9 cellular contexts compared by ENCODE assay signal in genomic region chr16:20897897-20898296, GRCh38. TPM values are rescaled to one million over a fixed set of nuclear protein-coding genes. Genes with fewer than 3 reads are reported as not detected.
A peak's percentile ranks its signal among the peaks of the same experiment; 100 is the strongest.
DNase-seq lines count a peak whose midpoint lies in the region; ATAC-seq and TF ChIP-seq lines count a peak whose summit lies in the region.
"Had no signal": no experiment of that assay in that cellular context is flagged by ENCODE, and none has a peak within 500 bp of the region (broad histone marks: within the 10 kb centered on the region; RNA-seq: fewer than 3 reads in every experiment).

No MANE protein-coding gene starts in this region.

- H3K9me2 ChIP-seq in HCT116 (ENCODE audit: insufficient read depth), result no peaks in the 10 kb centered on the region

- no peak overlapping the region for H3K9ac ChIP-seq in HCT116 (ENCODE audit: low read length)

- no peaks in the 10 kb centered on the region for H3K9me3 Mint-ChIP-seq in effector memory CD8-positive, alpha-beta T cell

- H3K36me3 ChIP-seq in HCT116 (ENCODE audit: control insufficient read depth in 1 of 2, insufficient read depth in 2 of 2, low read length in 2 of 2) (peaks cover 6 to 12% of the 10 kb centered on the region in 2 experiments; a peak in 2 of 4 replicates), sigmoid colon (peaks cover 0 to 28% (median 4%) of the 10 kb centered on the region in 4 donors)

- CTCF ChIA-PET in HCT116 (lab: Charles Lee), result no interaction called here

- H3K4me1 Mint-ChIP-seq in effector memory CD8-positive, alpha-beta T cell (ENCODE audit: low read depth in 2 of 2), result peaks cover 42 to 54% of the 10 kb centered on the region in 2 donors

- DNase-seq in HCT116 (ENCODE audit: low read depth, low spot score) (no peak), fibroblast of the aortic adventitia (ENCODE audit: low read depth) (no peak), sigmoid colon (no peak), GM19238 (ENCODE audit: insufficient read length, low spot score) (no peak), nucleus accumbens (lab: John Stamatoyannopoulos, UW) (no peak)
- no peak for DNase-seq in effector memory CD8-positive, alpha-beta T cell
- DNase-seq: activated CD4-positive, CD25-positive, alpha-beta regulatory T cell had no signal

- no peak overlapping the region for H3K4me3 Mint-ChIP-seq in effector memory CD8-positive, alpha-beta T cell

- no peak for TF ChIP-seq EP300 in sigmoid colon (IDR thresholded peaks at IDR 0.05)

- H3K36me3 Mint-ChIP-seq in effector memory CD8-positive, alpha-beta T cell (ENCODE audit: insufficient read depth), result peaks cover 31% of the 10 kb centered on the region

- 65 to 77% methylated on average over 3 of the region's 3 CpGs for WGBS in sigmoid colon, 2 donors

- 0 out of 2 replicates have a peak overlapping the region, but pooled peaks have one; percentile 0 for H3K4me2 ChIP-seq in HCT116 (ENCODE audit: low read length)

- no peak overlapping the region for H2AFZ ChIP-seq in HCT116 (ENCODE audit: low read depth, low read length, poor library complexity, severe bottlenecking)

- no peak for TF ChIP-seq RAD21 in HCT116 (IDR thresholded peaks at IDR 0.05; ENCODE audit: low read depth)

- ATAC-seq in HCT116 (no peak), HG02610 (IDR thresholded peaks at IDR 0.05; ENCODE audit: unreplicated experiment) (no peak)
- ATAC-seq in effector memory CD8-positive, alpha-beta T cell (replicated peaks), result no peak

- no peak overlapping the region for H3K27ac ChIP-seq in HCT116 (ENCODE audit: low read depth, low read length)
- peak overlapping the region in 3 of 4 donors; percentile 96 to 99 (median 98) for H3K27ac ChIP-seq in sigmoid colon

- H3K27me3 ChIP-seq in HCT116 (ENCODE audit: insufficient read depth, low read length), result no peaks in the 10 kb centered on the region
- H3K27me3 ChIP-seq in sigmoid colon, result no peaks in the 10 kb centered on the region

- intact Hi-C loops in HCT116 (cut with micrococcal nuclease), result no loop called here
- intact Hi-C loops in sigmoid colon (cut with DNase I), result no loop called here

- POLR2A ChIA-PET in HCT116 (lab: Charles Lee), result no interaction called here

- H3K4me1 ChIP-seq in HCT116 (ENCODE audit: control insufficient read depth in 1 of 2, insufficient read depth in 2 of 2, low read length in 2 of 2), result peaks cover 23 to 42% of the 10 kb centered on the region in 2 experiments
- peaks cover 0 to 66% (median 46%) of the 10 kb centered on the region in 4 donors for H3K4me1 ChIP-seq in sigmoid colon

- no peak for TF ChIP-seq POLR2A in HCT116 (IDR thresholded peaks at IDR 0.05; ENCODE audit: borderline replicate concordance, extremely low read depth, insufficient read depth, insufficient read length)
- no peak for TF ChIP-seq POLR2A in sigmoid colon (IDR thresholded peaks at IDR 0.05)

- no TSS peak for BruUV-seq in HCT116 (replicated peaks; lab: Mats Ljungman, UMichigan)

- H3K4me3 ChIP-seq in HCT116 (replicated peaks in 1 of 2; ENCODE audit: low read depth in 1 of 2, low read length in 2 of 2) (no peak overlapping the region), WI38 (ENCODE audit: low read depth, low read length) (peak overlapping the region; percentile 97), fibroblast of the aortic adventitia (ENCODE audit: low read depth, low read length) (peak overlapping the region; percentile 97), sigmoid colon (no peak overlapping the region)

- H3K79me2 ChIP-seq in HCT116 (ENCODE audit: insufficient read depth, low read length), result peaks cover 87% of the 10 kb centered on the region

- TF ChIP-seq CTCF in HCT116 (IDR thresholded peaks at IDR 0.05 in 2 of 3, conservative IDR thresholded peaks at IDR 0.05 in 1 of 3; ENCODE audit: borderline replicate concordance in 1 of 3, insufficient read depth in 1 of 3, low read depth in 2 of 3, low read length in 2 of 3) (no peak), WI38 (IDR thresholded peaks at IDR 0.05; ENCODE audit: low read depth, low read length) (no peak), fibroblast of the aortic adventitia (IDR thresholded peaks at IDR 0.05; ENCODE audit: insufficient read depth, low read length) (no peak), sigmoid colon (IDR thresholded peaks at IDR 0.05) (no peak)

- RAD21 ChIA-PET in HCT116 (lab: Charles Lee; ENCODE audit: low non-redundant PET in 1 of 2, low total read pairs in 2 of 2, uncharacterized antibody in 2 of 2, unreplicated experiment in 2 of 2), result no interaction called here

- no peaks in the 10 kb centered on the region for H4K20me1 ChIP-seq in HCT116 (ENCODE audit: insufficient read depth)

- H3K27ac Mint-ChIP-seq in effector memory CD8-positive, alpha-beta T cell, result peak overlapping the region in 1 of 2 donors; percentile 99

- no peaks in the 10 kb centered on the region for H3K9me3 ChIP-seq in HCT116 (ENCODE audit: control insufficient read depth in 1 of 2, insufficient read depth in 1 of 2, low read depth in 1 of 2, low read length in 2 of 2)
- H3K9me3 ChIP-seq in sigmoid colon, result no peaks in the 10 kb centered on the region

- H3K27me3 Mint-ChIP-seq in effector memory CD8-positive, alpha-beta T cell, result no peaks in the 10 kb centered on the region

TF ChIP-seq in HCT116, 20 proteins besides CTCF, POLR2A, EP300 and RAD21:
- TF ChIP-seq ELF1 (IDR thresholded peaks at IDR 0.05; ENCODE audit: borderline replicate concordance, low read depth), result no peak
- TF ChIP-seq CBX3 (IDR thresholded peaks at IDR 0.05; ENCODE audit: low read depth), result no peak
- no peak for TF ChIP-seq EZH2 (IDR thresholded peaks at IDR 0.05)
- no peak for TF ChIP-seq REST (IDR thresholded peaks at IDR 0.05; ENCODE audit: low read depth)
- no peak for TF ChIP-seq EZH2phosphoT487 (IDR thresholded peaks at IDR 0.05; ENCODE audit: borderline replicate concordance)
- no peak for TF ChIP-seq POLR2AphosphoS5 (IDR thresholded peaks at IDR 0.05; ENCODE audit: low read depth, low read length)
- TF ChIP-seq JUND (IDR thresholded peaks at IDR 0.05), result no peak
- no peak for TF ChIP-seq ZBTB33 (IDR thresholded peaks at IDR 0.05; ENCODE audit: extremely low read depth, insufficient replicate concordance, low read length)

RNA-seq across cellular contexts. Expression of gene DCUN1D3, which starts 2.3 kb away (rescaled TPM):
- 16.4 TPM for total RNA-seq in HCT116 (2021; ENCODE audit: unreplicated experiment)
- polyA plus RNA-seq in HCT116 (2012), result 7.4 and 7.7 TPM in 2 replicates
- 21.6 and 30.2 TPM in 2 replicates for total RNA-seq in fibroblast of the aortic adventitia (ENCODE audit: low replicate concordance)
- 10 to 100 TPM; 10.8 to 21.6 (median 16.2) TPM for total RNA-seq in sigmoid colon
- 1 to 10 TPM; 3.0 to 5.0 (median 3.9) TPM for polyA plus RNA-seq in sigmoid colon

RNA-seq across cellular contexts. Expression of gene LYRM1, which starts 2.7 kb away (rescaled TPM):
- total RNA-seq in HCT116 (2021; ENCODE audit: unreplicated experiment), result 26.7 TPM
- 41.5 and 44.9 TPM in 2 replicates for polyA plus RNA-seq in HCT116 (2012)
- 31.6 and 49.8 TPM in 2 replicates for total RNA-seq in fibroblast of the aortic adventitia (ENCODE audit: low replicate concordance)
- 10 to 100 TPM; 38.5 to 85.6 (median 53.4) TPM for total RNA-seq in sigmoid colon
- 10 to 100 TPM; 31.2 to 43.7 (median 34.8) TPM for polyA plus RNA-seq in sigmoid colon

Comparison
In these comparisons a context has a peak if more than half of its experiments do, and no peak if none do; other contexts are left out.
1. H3K4me3 ChIP-seq: peak in WI38 (single experiment) and fibroblast of the aortic adventitia (single experiment); none in HCT116 (0 of 2) and sigmoid colon (0 of 4).